Comparison of ENCODE assay signal across 5 cellular contexts in genomic region chr13:50396618-50397017, GRCh38.
DNase-seq lines count a peak whose midpoint lies in the region; ATAC-seq, FAIRE-seq and TF ChIP-seq lines count a peak whose summit lies in the region.
"Not testable (repeated sequence)": the region's sequence is repeated elsewhere in the genome, so short reads cannot be mapped to it uniquely, and the experiment has no call there.

No MANE protein-coding gene starts in this region.

- H3K36me3 ChIP-seq in SJCRH30; K562 (ENCODE audit: control insufficient read depth, insufficient read depth, low read length); psoas muscle (ENCODE audit: insufficient read depth in 1 of 2, low read depth in 1 of 2): not testable (repeated sequence)

- peak overlapping the region; percentile 92 for H3K27ac ChIP-seq in RWPE1
- H3K27ac ChIP-seq in SJCRH30: peak overlapping the region; percentile 86
- not testable (repeated sequence) for H3K27ac ChIP-seq in K562 (ENCODE audit: extremely low read depth, low read depth, low read length)
- peak overlapping the region; percentile 79 for H3K27ac ChIP-seq in foreskin keratinocyte
- H3K27ac ChIP-seq in psoas muscle: peak overlapping the region; percentile 74

- CTCF ChIA-PET in RWPE1 (lab: Yijun Ruan, JAX); K562 (lab: Yijun Ruan, JAX; ENCODE audit: low intra/inter-chr PET ratio): not testable (repeated sequence)

- intact Hi-C loops in K562 (cut with micrococcal nuclease): not testable (repeated sequence)
- intact Hi-C loops in psoas muscle (cut with DNase I): loop anchor here in 1 of 2 donors (10.0 kb wide), 1 partner anchor 402 kb away; the partner anchor contains the start of gene TRIM13

- H3K79me2 ChIP-seq in K562 (ENCODE audit: control insufficient read depth, insufficient read depth, low read length): not testable (repeated sequence)

- POLR2A ChIA-PET in RWPE1 (lab: Yijun Ruan, JAX; ENCODE audit: low non-redundant PET); K562 (lab: Yijun Ruan, JAX): not testable (repeated sequence)

- not testable (repeated sequence) for TF ChIP-seq POLR2A in K562 (conservative IDR thresholded peaks at IDR 0.05)

- H3K4me3 ChIP-seq in SJCRH30, K562, psoas muscle: not testable (repeated sequence)

- H3K27me3 ChIP-seq in SJCRH30; K562 (ENCODE audit: control insufficient read depth in 2 of 2, insufficient read depth in 2 of 2, low read length in 2 of 2); foreskin keratinocyte; psoas muscle (ENCODE audit: insufficient read depth in 3 of 3, low read length in 2 of 3): not testable (repeated sequence)

- not testable (repeated sequence) for FAIRE-seq in K562 (lab: Jason Lieb, UNC)

- 100% methylated on average over 5 of the region's 31 CpGs for WGBS in K562 (ENCODE audit: insufficient coverage, low coverage, missing lambda C conversion rate)
- 94 to 98% (median 97%) methylated on average over 28 to 31 of the region's 31 CpGs for WGBS in psoas muscle, 3 donors

- H3K4me1 ChIP-seq in SJCRH30 (peaks cover 51% of the 10 kb centered on the region), foreskin keratinocyte (peaks cover 11% of the 10 kb centered on the region), psoas muscle (peaks cover 21% of the 10 kb centered on the region)
- not testable (repeated sequence) for H3K4me1 ChIP-seq in K562 (replicated peaks in 1 of 2; ENCODE audit: control insufficient read depth in 2 of 2, insufficient read depth in 2 of 2, low read length in 2 of 2)

- not testable (repeated sequence) for BruUV-seq in K562 (replicated peaks; lab: Mats Ljungman, UMichigan)

- TF ChIP-seq RAD21 in K562 (CRISPR knock-in tag; conservative IDR thresholded peaks at IDR 0.05 in 1 of 2, IDR thresholded peaks at IDR 0.05 in 1 of 2): not testable (repeated sequence)

- not testable (repeated sequence) for H3K4me2 ChIP-seq in K562 (ENCODE audit: insufficient read depth, low read length)

- in situ Hi-C loops in K562 (cut with MboI): not testable (repeated sequence)

- not testable (repeated sequence) for TF ChIP-seq CTCF in RWPE1 (conservative IDR thresholded peaks at IDR 0.05; ENCODE audit: low read depth); K562 (IDR thresholded peaks at IDR 0.05 in 2 of 3, conservative IDR thresholded peaks at IDR 0.05 in 1 of 3; ENCODE audit: insufficient read depth in 2 of 3, low read depth in 1 of 3, low read length in 3 of 3); foreskin keratinocyte (conservative IDR thresholded peaks at IDR 0.05); psoas muscle (IDR thresholded peaks at IDR 0.05)

- DNase-seq in RWPE1 (ENCODE audit: low spot score); SJCRH30; K562 (ENCODE audit: extremely low read depth in 1 of 4, low spot score in 3 of 4); foreskin keratinocyte; psoas muscle: not testable (repeated sequence)

- not testable (repeated sequence) for H4K20me1 ChIP-seq in K562 (replicated peaks; ENCODE audit: control insufficient read depth, insufficient read depth, low read length)

- not testable (repeated sequence) for H2AFZ ChIP-seq in K562 (ENCODE audit: low read depth, low read length)

- not testable (repeated sequence) for H3K9me3 ChIP-seq in SJCRH30 (replicated peaks); K562 (replicated peaks; ENCODE audit: control insufficient read depth, insufficient read depth, low read depth, low read length); psoas muscle

- TF ChIP-seq EP300 in K562 (IDR thresholded peaks at IDR 0.05; ENCODE audit: low read length): not testable (repeated sequence)

- H3K9me1 ChIP-seq in K562 (ENCODE audit: control insufficient read depth, insufficient read depth, low read length): not testable (repeated sequence)

- H3K9ac ChIP-seq in K562 (ENCODE audit: insufficient read depth in 1 of 2, low read depth in 2 of 2, low read length in 2 of 2): not testable (repeated sequence)

- ATAC-seq in K562, foreskin keratinocyte, psoas muscle: not testable (repeated sequence)

TF ChIP-seq in K562, 482 proteins besides CTCF, POLR2A, EP300 and RAD21:
- TF ChIP-seq, protein P1, sequence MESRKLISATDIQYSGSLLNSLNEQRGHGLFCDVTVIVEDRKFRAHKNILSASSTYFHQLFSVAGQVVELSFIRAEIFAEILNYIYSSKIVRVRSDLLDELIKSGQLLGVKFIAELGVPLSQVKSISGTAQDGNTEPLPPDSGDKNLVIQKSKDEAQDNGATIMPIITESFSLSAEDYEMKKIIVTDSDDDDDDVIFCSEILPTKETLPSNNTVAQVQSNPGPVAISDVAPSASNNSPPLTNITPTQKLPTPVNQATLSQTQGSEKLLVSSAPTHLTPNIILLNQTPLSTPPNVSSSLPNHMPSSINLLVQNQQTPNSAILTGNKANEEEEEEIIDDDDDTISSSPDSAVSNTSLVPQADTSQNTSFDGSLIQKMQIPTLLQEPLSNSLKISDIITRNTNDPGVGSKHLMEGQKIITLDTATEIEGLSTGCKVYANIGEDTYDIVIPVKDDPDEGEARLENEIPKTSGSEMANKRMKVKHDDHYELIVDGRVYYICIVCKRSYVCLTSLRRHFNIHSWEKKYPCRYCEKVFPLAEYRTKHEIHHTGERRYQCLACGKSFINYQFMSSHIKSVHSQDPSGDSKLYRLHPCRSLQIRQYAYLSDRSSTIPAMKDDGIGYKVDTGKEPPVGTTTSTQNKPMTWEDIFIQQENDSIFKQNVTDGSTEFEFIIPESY (CRISPR knock-in tag; IDR thresholded peaks at IDR 0.05): 0 out of 2 replicates have a peak, but pooled peaks have one; percentile 13
